ENCODE assay signal across 19 cellular contexts in genomic region chr3:195805181-195805580, GRCh38.
A peak's percentile ranks its signal among the peaks of the same experiment; 100 is the strongest.
DNase-seq lines count a peak whose midpoint lies in the region; ATAC-seq and TF ChIP-seq lines count a peak whose summit lies in the region.
"Had no signal": no experiment of that assay in that cellular context is flagged by ENCODE, and none has a peak within 500 bp of the region (broad histone marks: within the 10 kb centered on the region; RNA-seq: fewer than 3 reads in every experiment).

No MANE protein-coding gene starts in this region.

- H3K36me3 ChIP-seq in HUES48 (ENCODE audit: control insufficient read depth, insufficient read depth, low read length) = no peaks in the 10 kb centered on the region
- H3K36me3 ChIP-seq: gastroesophageal sphincter, SJCRH30 had no signal

- peaks cover 2% of the 10 kb centered on the region for H3K27me3 Mint-ChIP-seq in T-helper 2 cell treated with Interferon-gamma antibody and Interleukin-4, amounts not matched to agents 5 μg/mL and 100 μg/mL, for 36 hours (ENCODE audit: low read depth)
- H3K27me3 Mint-ChIP-seq in activated naive CD8-positive, alpha-beta T cell treated with anti-CD3 and anti-CD28 coated beads, Interleukin-2, amount 50 U/mL, for 24 hours = peaks cover 12% of the 10 kb centered on the region
- peaks cover 30% of the 10 kb centered on the region for H3K27me3 Mint-ChIP-seq in nephron progenitor cell (ENCODE audit: low read depth, poor library complexity)

- peak overlapping the region; percentile 56 for H3K27ac Mint-ChIP-seq in T-helper 2 cell treated with Interferon-gamma antibody and Interleukin-4, amounts not matched to agents 5 μg/mL and 100 μg/mL, for 36 hours
- H3K27ac Mint-ChIP-seq in activated naive CD8-positive, alpha-beta T cell treated with anti-CD3 and anti-CD28 coated beads, Interleukin-2, amount 50 U/mL, for 24 hours = peak overlapping the region; percentile 42
- peak overlapping the region; percentile 78 for H3K27ac Mint-ChIP-seq in nephron progenitor cell
- H3K27ac Mint-ChIP-seq: B cell had no signal

- no peak overlapping the region for H3K9ac ChIP-seq in HUES48 (ENCODE audit: low read depth, low read length)

- peak overlapping the region; percentile 85 for H3K27ac ChIP-seq in HUES48 (ENCODE audit: low read depth, low read length)
- H3K27ac ChIP-seq: SJCRH30 had no signal

- ATAC-seq in activated naive CD8-positive, alpha-beta T cell treated with anti-CD3 and anti-CD28 coated beads, Interleukin-2, amount 50 U/mL, for 24 hours = no peak
- ATAC-seq in GM18868 (IDR thresholded peaks at IDR 0.05; ENCODE audit: unreplicated experiment) (no peak), HG03457 (IDR thresholded peaks at IDR 0.05; ENCODE audit: unreplicated experiment) (no peak)
- ATAC-seq: Panc1 had no signal

- DNase-seq in T-helper 2 cell treated with Interferon-gamma antibody and Interleukin-4, amounts not matched to agents 5 μg/mL and 100 μg/mL, for 36 hours (ENCODE audit: low spot score) = no peak
- no peak for DNase-seq in T-helper 2 cell
- DNase-seq in activated naive CD8-positive, alpha-beta T cell treated with anti-CD3 and anti-CD28 coated beads, Interleukin-2, amount 50 U/mL, for 24 hours = no peak
- DNase-seq in nephron progenitor cell = no peak
- no peak for DNase-seq in stimulated activated CD4-positive, alpha-beta T cell treated with anti-CD3 and anti-CD28 coated beads, Interleukin-2, amount 100 ng/mL, for 24 hours
- DNase-seq: activated effector memory CD4-positive, alpha-beta T cell treated with anti-CD3 and anti-CD28 coated beads, Interleukin-2, amount 50 U/mL, for 16 hours; EL; HCEC 1CT; Kasumi-1; NCI-H1048; NCI-H446 treated with DMSO at 0.1 percent for 48 hours; SJCRH30; stimulated activated naive CD4-positive, alpha-beta T cell had no signal

- no peaks in the 10 kb centered on the region for H3K27me3 ChIP-seq in HUES48 (ENCODE audit: control insufficient read depth, insufficient read depth, low read length)
- H3K27me3 ChIP-seq: SJCRH30 had no signal

- H3K4me1 Mint-ChIP-seq in T-helper 2 cell treated with Interferon-gamma antibody and Interleukin-4, amounts not matched to agents 5 μg/mL and 100 μg/mL, for 36 hours (ENCODE audit: low read depth) = peaks cover 59% of the 10 kb centered on the region
- peaks cover 41% of the 10 kb centered on the region for H3K4me1 Mint-ChIP-seq in activated naive CD8-positive, alpha-beta T cell treated with anti-CD3 and anti-CD28 coated beads, Interleukin-2, amount 50 U/mL, for 24 hours
- H3K4me1 Mint-ChIP-seq in nephron progenitor cell = peaks cover 87% of the 10 kb centered on the region

- TF ChIP-seq CTCF in nephron progenitor cell (IDR thresholded peaks at IDR 0.05) = no peak

- peaks cover 10% of the 10 kb centered on the region for H3K9me3 Mint-ChIP-seq in T-helper 2 cell treated with Interferon-gamma antibody and Interleukin-4, amounts not matched to agents 5 μg/mL and 100 μg/mL, for 36 hours
- H3K9me3 Mint-ChIP-seq in activated naive CD8-positive, alpha-beta T cell treated with anti-CD3 and anti-CD28 coated beads, Interleukin-2, amount 50 U/mL, for 24 hours = no peaks in the 10 kb centered on the region
- no peaks in the 10 kb centered on the region for H3K9me3 Mint-ChIP-seq in nephron progenitor cell

- H3K9me3 ChIP-seq in HUES48 (ENCODE audit: control insufficient read depth, insufficient read depth, low read length) = no peaks in the 10 kb centered on the region
- H3K9me3 ChIP-seq: gastroesophageal sphincter, SJCRH30 had no signal

- H3K4me3 ChIP-seq in HUES48 (ENCODE audit: low read depth, low read length) = no peak overlapping the region
- H3K4me3 ChIP-seq: gastroesophageal sphincter, SJCRH30 had no signal

- H3K4me1 ChIP-seq in HUES48 (ENCODE audit: control insufficient read depth, insufficient read depth, low read length) = peaks cover 34% of the 10 kb centered on the region

- H3K4me3 Mint-ChIP-seq in T-helper 2 cell treated with Interferon-gamma antibody and Interleukin-4, amounts not matched to agents 5 μg/mL and 100 μg/mL, for 36 hours = peak overlapping the region; percentile 65
- H3K4me3 Mint-ChIP-seq in activated naive CD8-positive, alpha-beta T cell treated with anti-CD3 and anti-CD28 coated beads, Interleukin-2, amount 50 U/mL, for 24 hours = no peak overlapping the region
- no peak overlapping the region for H3K4me3 Mint-ChIP-seq in nephron progenitor cell

- peaks cover 24% of the 10 kb centered on the region for H3K36me3 Mint-ChIP-seq in T-helper 2 cell treated with Interferon-gamma antibody and Interleukin-4, amounts not matched to agents 5 μg/mL and 100 μg/mL, for 36 hours (ENCODE audit: low read depth)
- H3K36me3 Mint-ChIP-seq in activated naive CD8-positive, alpha-beta T cell treated with anti-CD3 and anti-CD28 coated beads, Interleukin-2, amount 50 U/mL, for 24 hours (ENCODE audit: low read depth) = no peaks in the 10 kb centered on the region
- no peaks in the 10 kb centered on the region for H3K36me3 Mint-ChIP-seq in nephron progenitor cell (ENCODE audit: low read depth)
